Comparison of ENCODE assay signal across 14 cellular contexts in the genomic region with DNA sequence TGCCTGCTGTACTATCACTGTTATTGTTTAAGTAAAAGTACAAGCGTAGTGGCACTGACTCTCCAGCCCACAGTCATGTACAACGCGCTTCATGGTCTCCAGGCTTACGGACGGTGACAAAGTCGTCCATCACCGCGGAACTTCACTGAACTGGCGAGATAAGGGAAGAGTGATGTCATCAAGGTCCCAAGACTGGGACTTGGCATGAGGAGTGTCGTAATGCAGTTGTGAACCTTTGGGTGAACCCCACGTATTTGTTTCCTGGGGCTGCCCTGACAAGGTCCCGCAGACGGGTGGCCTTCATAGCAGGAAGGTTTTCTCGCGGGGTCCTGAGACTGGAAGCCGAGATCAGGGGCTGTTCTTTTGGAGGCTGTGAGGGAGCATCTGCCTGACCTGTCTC.
"Had no signal": no experiment of that assay in that cellular context is flagged by ENCODE, and none has a peak within 500 bp of the region (broad histone marks: within the 10 kb centered on the region; RNA-seq: fewer than 3 reads in every experiment).

No MANE protein-coding gene starts in this region.

- H3K27me3 ChIP-seq: ascending aorta, esophagus squamous epithelium, left lung, tibial nerve, vagina had no signal

- H3K27me3 Mint-ChIP-seq: activated naive CD8-positive, alpha-beta T cell treated with anti-CD3 and anti-CD28 coated beads, Interleukin-2, amount 10 ng/mL, durations not matched to agents 7 days and 5 days had no signal

- H3K9ac ChIP-seq: parathyroid adenoma had no signal

- H3K4me3 ChIP-seq: ascending aorta, dorsolateral prefrontal cortex, esophagus squamous epithelium, left lung, tibial nerve, vagina had no signal

- FAIRE-seq: bronchial epithelial cell, islet of Langerhans had no signal

- H3K4me1 ChIP-seq: ascending aorta, left lung, parathyroid adenoma had no signal

- H3K9me3 Mint-ChIP-seq: activated naive CD8-positive, alpha-beta T cell treated with anti-CD3 and anti-CD28 coated beads, Interleukin-2, amount 10 ng/mL, durations not matched to agents 7 days and 5 days had no signal

- H3K79me2 ChIP-seq: parathyroid adenoma had no signal

- H3K4me3 Mint-ChIP-seq: activated naive CD8-positive, alpha-beta T cell treated with anti-CD3 and anti-CD28 coated beads, Interleukin-2, amount 10 ng/mL, durations not matched to agents 7 days and 5 days had no signal

- DNase-seq: activated CD4-positive, alpha-beta T cell treated with anti-CD3 and anti-CD28 coated beads for 48 hours; activated naive CD8-positive, alpha-beta T cell treated with anti-CD3 and anti-CD28 coated beads, Interleukin-2, amount 10 ng/mL, durations not matched to agents 7 days and 5 days; esophagus squamous epithelium; foreskin fibroblast; retina had no signal

- ATAC-seq: left lung had no signal

- H3K9me3 ChIP-seq: ascending aorta, esophagus squamous epithelium, left lung, tibial nerve, vagina had no signal

- H3K27ac Mint-ChIP-seq: activated naive CD8-positive, alpha-beta T cell treated with anti-CD3 and anti-CD28 coated beads, Interleukin-2, amount 10 ng/mL, durations not matched to agents 7 days and 5 days had no signal

- H2AFZ ChIP-seq: parathyroid adenoma had no signal

- H3K27ac ChIP-seq: ascending aorta, dorsolateral prefrontal cortex, left lung, parathyroid adenoma, tibial nerve, vagina, VCaP had no signal
